2 cellular contexts compared by ENCODE assay signal in the genomic region with DNA sequence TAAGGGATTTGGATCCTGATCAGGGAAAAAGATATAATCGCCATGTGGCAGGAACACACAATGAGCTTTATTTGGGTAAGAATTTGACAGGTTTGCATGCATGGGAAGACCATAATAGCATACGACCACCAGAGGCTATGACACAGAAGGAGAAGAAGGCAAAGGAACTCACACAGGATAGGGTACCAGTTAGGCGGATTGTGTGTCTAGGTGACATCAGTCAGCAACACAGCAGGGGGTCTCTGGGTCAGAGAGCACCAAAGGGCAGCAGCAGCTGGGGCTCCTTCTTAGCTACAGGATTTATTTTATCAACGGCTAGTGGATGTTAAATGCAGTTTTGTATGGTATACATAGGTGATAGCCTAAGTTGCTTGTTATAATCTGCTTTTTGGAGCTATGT.
TF ChIP-seq lines count a peak whose summit lies in the region.

No MANE protein-coding gene starts in this region.

TF ChIP-seq in HEK293T, 16 proteins besides CTCF, POLR2A, EP300 and RAD21 (continued from another document):
- TF ChIP-seq, protein P1, sequence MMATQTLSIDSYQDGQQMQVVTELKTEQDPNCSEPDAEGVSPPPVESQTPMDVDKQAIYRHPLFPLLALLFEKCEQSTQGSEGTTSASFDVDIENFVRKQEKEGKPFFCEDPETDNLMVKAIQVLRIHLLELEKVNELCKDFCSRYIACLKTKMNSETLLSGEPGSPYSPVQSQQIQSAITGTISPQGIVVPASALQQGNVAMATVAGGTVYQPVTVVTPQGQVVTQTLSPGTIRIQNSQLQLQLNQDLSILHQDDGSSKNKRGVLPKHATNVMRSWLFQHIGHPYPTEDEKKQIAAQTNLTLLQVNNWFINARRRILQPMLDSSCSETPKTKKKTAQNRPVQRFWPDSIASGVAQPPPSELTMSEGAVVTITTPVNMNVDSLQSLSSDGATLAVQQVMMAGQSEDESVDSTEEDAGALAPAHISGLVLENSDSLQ (IDR thresholded peaks at IDR 0.05): no peak
- TF ChIP-seq ARNT (IDR thresholded peaks at IDR 0.05) (no peak), BHLHE40 (IDR thresholded peaks at IDR 0.05; ENCODE audit: borderline replicate concordance) (no peak)

TF ChIP-seq in H1, 55 proteins besides CTCF, POLR2A, EP300 and RAD21 (continued from another document):
- TF ChIP-seq, protein P2, sequence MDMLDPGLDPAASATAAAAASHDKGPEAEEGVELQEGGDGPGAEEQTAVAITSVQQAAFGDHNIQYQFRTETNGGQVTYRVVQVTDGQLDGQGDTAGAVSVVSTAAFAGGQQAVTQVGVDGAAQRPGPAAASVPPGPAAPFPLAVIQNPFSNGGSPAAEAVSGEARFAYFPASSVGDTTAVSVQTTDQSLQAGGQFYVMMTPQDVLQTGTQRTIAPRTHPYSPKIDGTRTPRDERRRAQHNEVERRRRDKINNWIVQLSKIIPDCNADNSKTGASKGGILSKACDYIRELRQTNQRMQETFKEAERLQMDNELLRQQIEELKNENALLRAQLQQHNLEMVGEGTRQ (IDR thresholded peaks at IDR 0.05; ENCODE audit: low read length): no peak
- TF ChIP-seq MAFK (IDR thresholded peaks at IDR 0.05; ENCODE audit: low read depth, low read length) (no peak), TEAD4 (IDR thresholded peaks at IDR 0.05; ENCODE audit: low read depth, low read length) (no peak), BACH1 (IDR thresholded peaks at IDR 0.05; ENCODE audit: low read length) (no peak), TAF7 (optimal IDR thresholded peaks at IDR 0.05; ENCODE audit: borderline replicate concordance, low read depth, low read length) (no peak), JUN (IDR thresholded peaks at IDR 0.05; ENCODE audit: low read depth, low read length) (no peak), RXRA (IDR thresholded peaks at IDR 0.05; ENCODE audit: insufficient read depth, low read depth, low read length) (no peak), MAX (IDR thresholded peaks at IDR 0.05) (no peak)
TF ChIP-seq in H1: peak in this region for 0.
